Comparison of ENCODE assay signal across 22 cellular contexts in the genomic region with DNA sequence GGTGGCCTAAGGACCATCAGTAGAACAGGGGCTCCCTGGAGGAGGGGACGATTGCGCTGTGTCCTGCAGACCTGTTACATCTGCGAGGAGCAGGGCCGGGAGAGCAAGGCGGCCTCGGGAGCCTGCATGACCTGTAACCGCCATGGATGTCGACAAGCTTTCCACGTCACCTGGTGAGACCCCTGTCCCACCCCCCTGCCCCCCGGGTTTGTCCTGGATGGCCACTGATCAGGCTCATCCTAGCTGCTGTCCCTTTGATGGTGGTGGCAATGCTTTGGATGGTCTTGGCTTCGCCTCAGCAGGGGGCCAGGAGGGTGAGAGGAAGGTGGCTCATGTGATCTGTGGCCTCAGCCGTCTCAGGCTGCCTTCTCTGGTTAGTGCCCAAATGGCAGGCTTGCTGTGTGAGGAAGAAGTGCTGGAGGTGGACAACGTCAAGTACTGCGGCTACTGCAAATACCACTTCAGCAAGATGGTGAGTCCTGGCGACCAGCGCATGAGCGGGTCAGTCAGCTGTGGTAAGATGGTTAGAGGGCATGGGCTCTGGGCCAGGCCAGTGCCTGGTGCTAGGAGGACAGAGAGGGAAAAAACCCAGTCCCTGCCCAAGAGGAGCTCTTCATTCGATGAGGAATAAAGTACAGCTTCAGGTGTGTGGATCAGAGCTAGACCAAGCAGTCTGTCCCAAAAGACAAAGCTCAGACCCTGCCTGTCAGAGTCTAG. TPM values are rescaled to one million over a fixed set of nuclear protein-coding genes. Genes with fewer than 3 reads are reported as not detected.
A peak's percentile ranks its signal among the peaks of the same experiment; 100 is the strongest.
DNase-seq lines count a peak whose midpoint lies in the region; ATAC-seq, FAIRE-seq and TF ChIP-seq lines count a peak whose summit lies in the region.
"Had no signal": no experiment of that assay in that cellular context is flagged by ENCODE, and none has a peak within 500 bp of the region (broad histone marks: within the 10 kb centered on the region; RNA-seq: fewer than 3 reads in every experiment).

No MANE protein-coding gene starts in this region.

- peaks cover 90% of the 10 kb centered on the region for H3K36me3 Mint-ChIP-seq in CD4-positive, alpha-beta T cell (ENCODE audit: low read depth)
- peaks cover 5% of the 10 kb centered on the region for H3K36me3 Mint-ChIP-seq in activated naive CD8-positive, alpha-beta T cell
- peaks cover 8% of the 10 kb centered on the region for H3K36me3 Mint-ChIP-seq in natural killer cell

- H3K4me3 Mint-ChIP-seq in CD4-positive, alpha-beta T cell: no peak overlapping the region
- H3K4me3 Mint-ChIP-seq in activated naive CD8-positive, alpha-beta T cell: peak overlapping the region; percentile 23
- H3K4me3 Mint-ChIP-seq in natural killer cell: no peak overlapping the region
- H3K4me3 Mint-ChIP-seq: type B pancreatic cell had no signal

- no peak for FAIRE-seq in GM12892 (lab: Jason Lieb, UNC)
- FAIRE-seq: colon, endometrium, pancreas had no signal

- H3K9me3 Mint-ChIP-seq in CD4-positive, alpha-beta T cell: no peaks in the 10 kb centered on the region
- no peaks in the 10 kb centered on the region for H3K9me3 Mint-ChIP-seq in activated naive CD8-positive, alpha-beta T cell (ENCODE audit: low read depth)
- H3K9me3 Mint-ChIP-seq in natural killer cell: no peaks in the 10 kb centered on the region
- H3K9me3 Mint-ChIP-seq: stimulated activated naive CD8-positive, alpha-beta T cell treated with anti-CD3 and anti-CD28 coated beads, Interleukin-15, amount 100 ng/mL, for 72 hours; type B pancreatic cell had no signal

- H3K27ac Mint-ChIP-seq in CD4-positive, alpha-beta T cell: peak overlapping the region; percentile 58
- H3K27ac Mint-ChIP-seq in activated naive CD8-positive, alpha-beta T cell: peak overlapping the region; percentile 83
- peak overlapping the region; percentile 73 for H3K27ac Mint-ChIP-seq in natural killer cell
- H3K27ac Mint-ChIP-seq: type B pancreatic cell had no signal

- peaks cover 55% of the 10 kb centered on the region for H3K4me1 Mint-ChIP-seq in CD4-positive, alpha-beta T cell (ENCODE audit: low read depth)
- H3K4me1 Mint-ChIP-seq in activated naive CD8-positive, alpha-beta T cell (ENCODE audit: low read depth): peaks cover 40% of the 10 kb centered on the region
- peaks cover 61 to 73% of the 10 kb centered on the region in 2 donors for H3K4me1 Mint-ChIP-seq in natural killer cell

- H3K9me3 ChIP-seq in CD4-positive, alpha-beta T cell (ENCODE audit: control insufficient read depth, low read length): no peaks in the 10 kb centered on the region
- H3K9me3 ChIP-seq: heart left ventricle, left ventricle myocardium inferior, mucosa of descending colon, pancreas, sigmoid colon had no signal

- DNase-seq in CD4-positive, alpha-beta T cell: no peak
- DNase-seq in GM12892 (ENCODE audit: insufficient read length) (peak; percentile 6), natural killer cell (no peak), HuH-7 (ENCODE audit: low spot score) (no peak), mesenteric fat pad (ENCODE audit: low spot score) (no peak), COLO829 (ENCODE audit: low spot score) (no peak)
- DNase-seq: activated effector memory CD4-positive, alpha-beta T cell treated with anti-CD3 and anti-CD28 coated beads, Interleukin-2, amount 50 U/mL, for 16 hours; Calu3; GOT3; heart left ventricle; left ventricle myocardium inferior; mucosa of descending colon; NCI-H1105; NCI-H524; sigmoid colon; stimulated activated naive CD8-positive, alpha-beta T cell treated with anti-CD3 and anti-CD28 coated beads, Interleukin-15, amount 100 ng/mL, for 72 hours had no signal

- no peak overlapping the region for H3K27ac ChIP-seq in CD4-positive, alpha-beta T cell (ENCODE audit: low read depth, low read length)
- H3K27ac ChIP-seq: pancreas, sigmoid colon had no signal

- no peak for TF ChIP-seq POLR2A in GM12892 (IDR thresholded peaks at IDR 0.05; ENCODE audit: low read depth, low read length)

- no peak for TF ChIP-seq CTCF in CD4-positive, alpha-beta T cell (IDR thresholded peaks at IDR 0.05)
- no peak for TF ChIP-seq CTCF in natural killer cell (IDR thresholded peaks at IDR 0.05)

- POLR2A ChIA-PET in CD4-positive, alpha-beta T cell (lab: Charles Lee): interaction anchor here (2.4 kb wide), 1 partner anchor 19 kb away, joined by 17 read pairs; no protein-coding TSS in a partner anchor

- no peaks in the 10 kb centered on the region for H3K27me3 Mint-ChIP-seq in CD4-positive, alpha-beta T cell
- no peaks in the 10 kb centered on the region for H3K27me3 Mint-ChIP-seq in activated naive CD8-positive, alpha-beta T cell
- H3K27me3 Mint-ChIP-seq in natural killer cell (ENCODE audit: low read depth in 2 of 2): no peaks in the 10 kb centered on the region
- H3K27me3 Mint-ChIP-seq: stimulated activated naive CD8-positive, alpha-beta T cell treated with anti-CD3 and anti-CD28 coated beads, Interleukin-15, amount 100 ng/mL, for 72 hours had no signal

- CTCF ChIA-PET in CD4-positive, alpha-beta T cell (lab: Charles Lee): interaction anchor here (1.7 kb wide), 1 partner anchor 26 kb away, joined by 4 read pairs; no protein-coding TSS in a partner anchor

- H3K27me3 ChIP-seq in CD4-positive, alpha-beta T cell (ENCODE audit: control insufficient read depth, insufficient read depth, low read length): no peaks in the 10 kb centered on the region
- H3K27me3 ChIP-seq: heart left ventricle, pancreas, sigmoid colon had no signal

- intact Hi-C loops in CD4-positive, alpha-beta T cell (cut with DNase I, micrococcal nuclease): no loop called here
- intact Hi-C loops in natural killer cell (cut with micrococcal nuclease): loop anchor here (10.0 kb wide), 1 partner anchor 46 kb away; a partner anchor contains a TSS

- ATAC-seq in CD4-positive, alpha-beta T cell (ENCODE audit: poor library complexity): no peak
- ATAC-seq in natural killer cell (no peak), GM21447 (IDR thresholded peaks at IDR 0.05; ENCODE audit: unreplicated experiment) (no peak)
- ATAC-seq: heart left ventricle; mucosa of descending colon; pancreas; stimulated activated naive CD8-positive, alpha-beta T cell treated with anti-CD3 and anti-CD28 coated beads, Interleukin-15, amount 100 ng/mL, for 72 hours had no signal

RNA-seq across cellular contexts. Expression of a gene that starts 4.2 kb away (rescaled TPM):
- 100 to 1,000 TPM; 321 to 324 TPM for total RNA-seq in CD4-positive, alpha-beta T cell
- 50.6 TPM for polyA plus RNA-seq in GM12892 (2012; ENCODE audit: missing spikeins)
- total RNA-seq in natural killer cell (100 to 1,000 TPM; 478 to 578 (median 485) TPM), mesenteric fat pad (77.0 TPM)

RNA-seq across cellular contexts. Expression of a gene that starts 20.9 kb away (rescaled TPM):
- total RNA-seq in CD4-positive, alpha-beta T cell: 1 to 10 TPM; 4.7 to 5.7 TPM
- 15.2 TPM for polyA plus RNA-seq in GM12892 (2012; ENCODE audit: missing spikeins)
- total RNA-seq in natural killer cell (10 to 100 TPM; 32.6 to 37.4 (median 33.9) TPM), mesenteric fat pad (44.6 TPM)

RNA-seq across cellular contexts. Expression of a gene that starts 34.5 kb away (rescaled TPM):
- under 1 TPM; 0.16 to 0.34 TPM for total RNA-seq in CD4-positive, alpha-beta T cell
- 5.2 TPM for polyA plus RNA-seq in GM12892 (2012; ENCODE audit: missing spikeins)
- total RNA-seq in natural killer cell: 1 to 10 TPM in 2 of 3 donors, under 1 TPM in 1; 0.66 to 1.9 (median 1.1) TPM
- 2.5 TPM for total RNA-seq in mesenteric fat pad

RNA-seq across cellular contexts. Expression of a gene that starts 38.9 kb away (rescaled TPM):
- not detected for total RNA-seq in CD4-positive, alpha-beta T cell
- polyA plus RNA-seq in GM12892 (2012; ENCODE audit: missing spikeins): 2.1 TPM
- total RNA-seq in natural killer cell (under 1 TPM in 1 of 3 donors, not detected in 2; 0.12 TPM), mesenteric fat pad (40.7 TPM)

RNA-seq across cellular contexts. Expression of a gene that starts 43.3 kb away (rescaled TPM):
- total RNA-seq in CD4-positive, alpha-beta T cell: 10 to 100 TPM; 46.6 to 55.0 TPM
- polyA plus RNA-seq in GM12892 (2012; ENCODE audit: missing spikeins): 221 TPM
- total RNA-seq in natural killer cell (100 to 1,000 TPM; 102 to 129 (median 118) TPM), mesenteric fat pad (145 TPM)
